2 cellular contexts compared by ENCODE assay signal in the genomic region with DNA sequence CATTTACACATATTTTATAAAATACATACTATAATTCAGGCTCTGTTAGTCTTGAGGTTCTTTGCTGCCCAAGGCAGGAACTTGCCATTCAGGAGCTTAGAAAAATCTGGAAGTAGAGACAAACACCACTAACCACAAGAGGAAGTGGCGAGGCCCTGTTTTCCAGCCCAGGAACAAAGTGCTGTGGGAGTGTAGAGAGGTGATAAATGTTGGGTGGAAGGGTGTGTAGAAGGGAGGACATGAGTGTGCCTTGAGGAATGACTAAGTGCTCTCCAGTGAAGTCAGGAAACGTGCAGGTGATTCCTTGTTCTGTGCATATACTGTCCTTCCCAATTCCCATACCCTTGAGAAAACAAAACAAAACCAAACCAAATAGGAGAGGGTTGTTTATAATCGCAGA.
TF ChIP-seq lines count a peak whose summit lies in the region.

No MANE protein-coding gene starts in this region.

TF ChIP-seq in SK-N-SH, 30 proteins besides CTCF, POLR2A, EP300 and RAD21 (continued from another document):
- TF ChIP-seq REST (IDR thresholded peaks at IDR 0.05; ENCODE audit: low read depth, low read length) = no peak

TF ChIP-seq in SK-N-SH treated with all-trans-retinoic acid at 6 μM for 48 hours, 23 proteins besides CTCF, POLR2A, EP300 and RAD21 (continued from another document):
- TF ChIP-seq, protein P1, sequence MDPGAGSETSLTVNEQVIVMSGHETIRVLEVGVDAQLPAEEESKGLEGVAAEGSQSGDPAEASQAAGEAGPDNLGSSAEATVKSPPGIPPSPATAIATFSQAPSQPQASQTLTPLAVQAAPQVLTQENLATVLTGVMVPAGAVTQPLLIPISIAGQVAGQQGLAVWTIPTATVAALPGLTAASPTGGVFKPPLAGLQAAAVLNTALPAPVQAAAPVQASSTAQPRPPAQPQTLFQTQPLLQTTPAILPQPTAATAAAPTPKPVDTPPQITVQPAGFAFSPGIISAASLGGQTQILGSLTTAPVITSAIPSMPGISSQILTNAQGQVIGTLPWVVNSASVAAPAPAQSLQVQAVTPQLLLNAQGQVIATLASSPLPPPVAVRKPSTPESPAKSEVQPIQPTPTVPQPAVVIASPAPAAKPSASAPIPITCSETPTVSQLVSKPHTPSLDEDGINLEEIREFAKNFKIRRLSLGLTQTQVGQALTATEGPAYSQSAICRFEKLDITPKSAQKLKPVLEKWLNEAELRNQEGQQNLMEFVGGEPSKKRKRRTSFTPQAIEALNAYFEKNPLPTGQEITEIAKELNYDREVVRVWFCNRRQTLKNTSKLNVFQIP (CRISPR knock-in tag; IDR thresholded peaks at IDR 0.05; ENCODE audit: borderline replicate concordance, low read depth) = no peak
- no peak for TF ChIP-seq TCF4 (CRISPR knock-in tag; IDR thresholded peaks at IDR 0.05; ENCODE audit: borderline replicate concordance)
- no peak for TF ChIP-seq OSR1 (CRISPR knock-in tag; IDR thresholded peaks at IDR 0.05)
- no peak for TF ChIP-seq GLIS3 (CRISPR knock-in tag; IDR thresholded peaks at IDR 0.05)
- no peak for TF ChIP-seq ZFP3 (CRISPR knock-in tag; IDR thresholded peaks at IDR 0.05)
TF ChIP-seq in SK-N-SH treated with all-trans-retinoic acid at 6 μM for 48 hours: peak in this region for 0.
